ENCODE assay signal across 23 cellular contexts in genomic region chr16:75120253-75120652, GRCh38. TPM values are rescaled to one million over a fixed set of nuclear protein-coding genes. Genes with fewer than 3 reads are reported as not detected.
"Had no signal": no experiment of that assay in that cellular context is flagged by ENCODE, and none has a peak within 500 bp of the region (broad histone marks: within the 10 kb centered on the region; RNA-seq: fewer than 3 reads in every experiment).

No MANE protein-coding gene starts in this region.

- H3K27ac ChIP-seq: brain microvascular endothelial cell, cardiac muscle cell had no signal

- H3K36me3 Mint-ChIP-seq: activated naive CD4-positive, alpha-beta T cell treated with anti-CD3 and anti-CD28 coated beads, Interleukin-2, amount 10 ng/mL, durations not matched to agents 7 days and 5 days; activated naive CD8-positive, alpha-beta T cell treated with anti-CD3 and anti-CD28 coated beads for 36 hours had no signal

- DNase-seq: activated CD4-positive, alpha-beta memory T cell treated with anti-CD3 and anti-CD28 coated beads, Interleukin-2, amount 10 ng/mL, durations not matched to agents 7 days and 5 days; activated CD4-positive, alpha-beta T cell treated with anti-CD3 and anti-CD28 coated beads, Interleukin-2, amount 50 U/mL, for 1 hour; activated CD4-positive, CD25-positive, alpha-beta regulatory T cell; activated gamma-delta T cell treated with Interleukin-2 at 50 U/mL for 16 hours; activated naive CD4-positive, alpha-beta T cell treated with anti-CD3 and anti-CD28 coated beads, Interleukin-2, amount 10 ng/mL, durations not matched to agents 7 days and 5 days; activated naive CD8-positive, alpha-beta T cell treated with anti-CD3 and anti-CD28 coated beads for 36 hours; activated T-cell treated with anti-CD3 and anti-CD28 coated beads, Interleukin-2, amount 50 U/mL, for 72 hours; brain microvascular endothelial cell; MG63; MV-4-11; NCI-H1105; NCI-H1436; NCI-H1694 treated with DMSO at 0.1 percent for 48 hours; NCI-H2029 treated with DMSO at 0.1 percent for 48 hours; NCI-H510A treated with DMSO at 0.1 percent for 48 hours; NCI-H69; PC-3; SHP77 treated with DMSO at 0.1 percent for 48 hours; T-helper 17 cell; T-helper 9 cell had no signal

- H3K27me3 ChIP-seq: brain microvascular endothelial cell, cardiac muscle cell, MG63 had no signal

- H3K27ac Mint-ChIP-seq: activated CD4-positive, alpha-beta memory T cell treated with anti-CD3 and anti-CD28 coated beads, Interleukin-2, amount 10 ng/mL, durations not matched to agents 7 days and 5 days; activated naive CD4-positive, alpha-beta T cell treated with anti-CD3 and anti-CD28 coated beads, Interleukin-2, amount 10 ng/mL, durations not matched to agents 7 days and 5 days; activated naive CD8-positive, alpha-beta T cell treated with anti-CD3 and anti-CD28 coated beads for 36 hours; activated T-cell treated with anti-CD3 and anti-CD28 coated beads, Interleukin-2, amount 50 U/mL, for 72 hours; activated T-helper 2 cell treated with anti-CD3 and anti-CD28 coated beads, Interferon-gamma antibody, Interleukin-2, Interleukin-4, amounts not matched to agents 10 μg/mL and 5 μg/mL and 100 μg/mL, durations not matched to agents 14 hours and 24 hours and 36 hours; T-helper 17 cell had no signal

- H3K27me3 Mint-ChIP-seq: activated CD4-positive, alpha-beta memory T cell treated with anti-CD3 and anti-CD28 coated beads, Interleukin-2, amount 10 ng/mL, durations not matched to agents 7 days and 5 days; activated naive CD4-positive, alpha-beta T cell treated with anti-CD3 and anti-CD28 coated beads, Interleukin-2, amount 10 ng/mL, durations not matched to agents 7 days and 5 days; activated naive CD8-positive, alpha-beta T cell treated with anti-CD3 and anti-CD28 coated beads for 36 hours; T-helper 17 cell had no signal

- ATAC-seq: activated T-cell treated with anti-CD3 and anti-CD28 coated beads, Interleukin-2, amount 50 U/mL, for 72 hours; PC-3; T-helper 17 cell had no signal

- H3K36me3 ChIP-seq: brain microvascular endothelial cell, cardiac muscle cell, MG63 had no signal

- H3K4me3 Mint-ChIP-seq: activated CD4-positive, alpha-beta memory T cell treated with anti-CD3 and anti-CD28 coated beads, Interleukin-2, amount 10 ng/mL, durations not matched to agents 7 days and 5 days; activated naive CD4-positive, alpha-beta T cell treated with anti-CD3 and anti-CD28 coated beads, Interleukin-2, amount 10 ng/mL, durations not matched to agents 7 days and 5 days; activated naive CD8-positive, alpha-beta T cell treated with anti-CD3 and anti-CD28 coated beads for 36 hours; activated T-cell treated with anti-CD3 and anti-CD28 coated beads, Interleukin-2, amount 50 U/mL, for 72 hours; T-helper 17 cell had no signal

- H3K4me1 Mint-ChIP-seq: activated CD4-positive, alpha-beta memory T cell treated with anti-CD3 and anti-CD28 coated beads, Interleukin-2, amount 10 ng/mL, durations not matched to agents 7 days and 5 days; activated naive CD8-positive, alpha-beta T cell treated with anti-CD3 and anti-CD28 coated beads for 36 hours had no signal

- H3K4me3 ChIP-seq: cardiac muscle cell, MG63 had no signal

RNA-seq across cellular contexts. Expression of gene LDHD, which starts 3.7 kb away (rescaled TPM):
- total RNA-seq: activated CD8-positive, alpha-beta memory T cell treated with anti-CD3 and anti-CD28 coated beads for 36 hours; activated naive CD8-positive, alpha-beta T cell treated with anti-CD3 and anti-CD28 coated beads for 36 hours had no signal
